ENCODE assay signal across 9 cellular contexts in genomic region chr6:28988536-28989415, GRCh38. TPM values are rescaled to one million over a fixed set of nuclear protein-coding genes. Genes with fewer than 3 reads are reported as not detected.
A peak's percentile ranks its signal among the peaks of the same experiment; 100 is the strongest.
DNase-seq lines count a peak whose midpoint lies in the region; ATAC-seq, FAIRE-seq and TF ChIP-seq lines count a peak whose summit lies in the region.
"Had no signal": no experiment of that assay in that cellular context is flagged by ENCODE, and none has a peak within 500 bp of the region (broad histone marks: within the 10 kb centered on the region; RNA-seq: fewer than 3 reads in every experiment).

No MANE protein-coding gene starts in this region.

- peaks cover 29% of the 10 kb centered on the region for H3K27me3 Mint-ChIP-seq in GM23338 (ENCODE audit: insufficient read depth, low read depth, poor library complexity)

- H3K4me1 ChIP-seq in GM23338 (ENCODE audit: insufficient read depth) (0 out of 2 replicates have a peak, but pooled peaks cover 3% of the 10 kb centered on the region), vagina (no peaks in the 10 kb centered on the region)

- FAIRE-seq in bronchial epithelial cell (lab: Jason Lieb, UNC) = no peak

- peak overlapping the region; percentile 81 for H3K27ac ChIP-seq in GM23338 (ENCODE audit: low read depth)
- no peak overlapping the region for H3K27ac ChIP-seq in vagina
- H3K27ac ChIP-seq: VCaP had no signal

- intact Hi-C loops in vagina (cut with DNase I) = loop anchor here (10.0 kb wide), 1 partner anchor 124 kb away; no protein-coding TSS in a partner anchor

- H2AFZ ChIP-seq in GM23338 = peak overlapping the region; percentile 91

- H3K27ac Mint-ChIP-seq in GM23338 = peak overlapping the region; percentile 96

- peaks cover 4% of the 10 kb centered on the region; the same call in 1 of the 3 replicates for H3K36me3 Mint-ChIP-seq in GM23338 (ENCODE audit: low read depth)

- DNase-seq in GM23338 (ENCODE audit: low spot score) (peak; percentile 97), bronchial epithelial cell (ENCODE audit: low read depth) (peak; percentile 27), left lobe of liver (ENCODE audit: low spot score) (peak; percentile 50), DMS53 treated with DMSO at 0.1 percent for 48 hours (lab: John Stamatoyannopoulos, UW; ENCODE audit: unreplicated experiment) (no peak), vagina (ENCODE audit: extremely low spot score in 2 of 2) (no peak)
- DNase-seq in activated CD4-positive, CD25-positive, alpha-beta regulatory T cell (lab: John Stamatoyannopoulos, UW) = peak in 3 of 4 experiments; percentile 29 to 55 (median 32)
- DNase-seq in stimulated activated CD4-positive, alpha-beta T cell treated with anti-CD3 and anti-CD28 coated beads, TNF-alpha, amount 100 ng/mL, for 4 hours (ENCODE audit: low read depth in 3 of 3) = peak; percentile 29 to 55 (median 46)

- ATAC-seq in GM23338 = peak; percentile 69
- peak; percentile 17 for ATAC-seq in left lobe of liver
- no peak for ATAC-seq in HG02885 (IDR thresholded peaks at IDR 0.05; ENCODE audit: poor library complexity, unreplicated experiment)

- peaks cover 15% of the 10 kb centered on the region; the same call in 2 of the 3 replicates for H3K9me3 Mint-ChIP-seq in GM23338

- peaks cover 8% of the 10 kb centered on the region for H3F3A ChIP-seq in GM23338 (replicated peaks; ENCODE audit: low read depth)

- no peaks in the 10 kb centered on the region for H3K79me2 ChIP-seq in GM23338 (replicated peaks; ENCODE audit: insufficient read depth)

- H3K36me3 ChIP-seq in GM23338 (ENCODE audit: insufficient read depth) (no peaks in the 10 kb centered on the region), bronchial epithelial cell (ENCODE audit: control insufficient read depth, insufficient read depth, low read length) (no peaks in the 10 kb centered on the region), vagina (no peaks in the 10 kb centered on the region)

- H3K9me2 ChIP-seq in GM23338 (ENCODE audit: insufficient read depth) = no peaks in the 10 kb centered on the region

- TF ChIP-seq POLR2A in vagina (IDR thresholded peaks at IDR 0.05) = no peak

- peak overlapping the region; percentile 84 for H3K4me2 ChIP-seq in GM23338

- peaks cover 17% of the 10 kb centered on the region for H3K4me1 Mint-ChIP-seq in GM23338

- H4K20me1 ChIP-seq in GM23338 (replicated peaks; ENCODE audit: insufficient read depth) = no peaks in the 10 kb centered on the region

- H3K9me3 ChIP-seq in vagina = no peaks in the 10 kb centered on the region

- H3K4me3 ChIP-seq in GM23338 (peak overlapping the region; percentile 77), bronchial epithelial cell (ENCODE audit: low read depth, low read length) (peak overlapping the region; percentile 27), vagina (no peak overlapping the region)

- peak; percentile 78 to 93 for TF ChIP-seq CTCF in GM23338 (conservative IDR thresholded peaks at IDR 0.05; ENCODE audit: low read depth in 2 of 2)
- TF ChIP-seq CTCF in bronchial epithelial cell (IDR thresholded peaks at IDR 0.05; ENCODE audit: insufficient read depth, low read length, severe bottlenecking) = peak; percentile 49
- peak in 1 of 3 experiments; percentile 14 for TF ChIP-seq CTCF in vagina (IDR thresholded peaks at IDR 0.05)

- peak overlapping the region; percentile 87 for H3K4me3 Mint-ChIP-seq in GM23338

- no peaks in the 10 kb centered on the region for H3K27me3 ChIP-seq in GM23338 (ENCODE audit: insufficient read depth)
- H3K27me3 ChIP-seq in bronchial epithelial cell (ENCODE audit: control insufficient read depth, insufficient read depth, low read length) = no peaks in the 10 kb centered on the region
- no peaks in the 10 kb centered on the region for H3K27me3 ChIP-seq in vagina

TF ChIP-seq in GM23338, 12 proteins besides CTCF, POLR2A, EP300 and RAD21 (continues in another document):
- TF ChIP-seq, protein P1, sequence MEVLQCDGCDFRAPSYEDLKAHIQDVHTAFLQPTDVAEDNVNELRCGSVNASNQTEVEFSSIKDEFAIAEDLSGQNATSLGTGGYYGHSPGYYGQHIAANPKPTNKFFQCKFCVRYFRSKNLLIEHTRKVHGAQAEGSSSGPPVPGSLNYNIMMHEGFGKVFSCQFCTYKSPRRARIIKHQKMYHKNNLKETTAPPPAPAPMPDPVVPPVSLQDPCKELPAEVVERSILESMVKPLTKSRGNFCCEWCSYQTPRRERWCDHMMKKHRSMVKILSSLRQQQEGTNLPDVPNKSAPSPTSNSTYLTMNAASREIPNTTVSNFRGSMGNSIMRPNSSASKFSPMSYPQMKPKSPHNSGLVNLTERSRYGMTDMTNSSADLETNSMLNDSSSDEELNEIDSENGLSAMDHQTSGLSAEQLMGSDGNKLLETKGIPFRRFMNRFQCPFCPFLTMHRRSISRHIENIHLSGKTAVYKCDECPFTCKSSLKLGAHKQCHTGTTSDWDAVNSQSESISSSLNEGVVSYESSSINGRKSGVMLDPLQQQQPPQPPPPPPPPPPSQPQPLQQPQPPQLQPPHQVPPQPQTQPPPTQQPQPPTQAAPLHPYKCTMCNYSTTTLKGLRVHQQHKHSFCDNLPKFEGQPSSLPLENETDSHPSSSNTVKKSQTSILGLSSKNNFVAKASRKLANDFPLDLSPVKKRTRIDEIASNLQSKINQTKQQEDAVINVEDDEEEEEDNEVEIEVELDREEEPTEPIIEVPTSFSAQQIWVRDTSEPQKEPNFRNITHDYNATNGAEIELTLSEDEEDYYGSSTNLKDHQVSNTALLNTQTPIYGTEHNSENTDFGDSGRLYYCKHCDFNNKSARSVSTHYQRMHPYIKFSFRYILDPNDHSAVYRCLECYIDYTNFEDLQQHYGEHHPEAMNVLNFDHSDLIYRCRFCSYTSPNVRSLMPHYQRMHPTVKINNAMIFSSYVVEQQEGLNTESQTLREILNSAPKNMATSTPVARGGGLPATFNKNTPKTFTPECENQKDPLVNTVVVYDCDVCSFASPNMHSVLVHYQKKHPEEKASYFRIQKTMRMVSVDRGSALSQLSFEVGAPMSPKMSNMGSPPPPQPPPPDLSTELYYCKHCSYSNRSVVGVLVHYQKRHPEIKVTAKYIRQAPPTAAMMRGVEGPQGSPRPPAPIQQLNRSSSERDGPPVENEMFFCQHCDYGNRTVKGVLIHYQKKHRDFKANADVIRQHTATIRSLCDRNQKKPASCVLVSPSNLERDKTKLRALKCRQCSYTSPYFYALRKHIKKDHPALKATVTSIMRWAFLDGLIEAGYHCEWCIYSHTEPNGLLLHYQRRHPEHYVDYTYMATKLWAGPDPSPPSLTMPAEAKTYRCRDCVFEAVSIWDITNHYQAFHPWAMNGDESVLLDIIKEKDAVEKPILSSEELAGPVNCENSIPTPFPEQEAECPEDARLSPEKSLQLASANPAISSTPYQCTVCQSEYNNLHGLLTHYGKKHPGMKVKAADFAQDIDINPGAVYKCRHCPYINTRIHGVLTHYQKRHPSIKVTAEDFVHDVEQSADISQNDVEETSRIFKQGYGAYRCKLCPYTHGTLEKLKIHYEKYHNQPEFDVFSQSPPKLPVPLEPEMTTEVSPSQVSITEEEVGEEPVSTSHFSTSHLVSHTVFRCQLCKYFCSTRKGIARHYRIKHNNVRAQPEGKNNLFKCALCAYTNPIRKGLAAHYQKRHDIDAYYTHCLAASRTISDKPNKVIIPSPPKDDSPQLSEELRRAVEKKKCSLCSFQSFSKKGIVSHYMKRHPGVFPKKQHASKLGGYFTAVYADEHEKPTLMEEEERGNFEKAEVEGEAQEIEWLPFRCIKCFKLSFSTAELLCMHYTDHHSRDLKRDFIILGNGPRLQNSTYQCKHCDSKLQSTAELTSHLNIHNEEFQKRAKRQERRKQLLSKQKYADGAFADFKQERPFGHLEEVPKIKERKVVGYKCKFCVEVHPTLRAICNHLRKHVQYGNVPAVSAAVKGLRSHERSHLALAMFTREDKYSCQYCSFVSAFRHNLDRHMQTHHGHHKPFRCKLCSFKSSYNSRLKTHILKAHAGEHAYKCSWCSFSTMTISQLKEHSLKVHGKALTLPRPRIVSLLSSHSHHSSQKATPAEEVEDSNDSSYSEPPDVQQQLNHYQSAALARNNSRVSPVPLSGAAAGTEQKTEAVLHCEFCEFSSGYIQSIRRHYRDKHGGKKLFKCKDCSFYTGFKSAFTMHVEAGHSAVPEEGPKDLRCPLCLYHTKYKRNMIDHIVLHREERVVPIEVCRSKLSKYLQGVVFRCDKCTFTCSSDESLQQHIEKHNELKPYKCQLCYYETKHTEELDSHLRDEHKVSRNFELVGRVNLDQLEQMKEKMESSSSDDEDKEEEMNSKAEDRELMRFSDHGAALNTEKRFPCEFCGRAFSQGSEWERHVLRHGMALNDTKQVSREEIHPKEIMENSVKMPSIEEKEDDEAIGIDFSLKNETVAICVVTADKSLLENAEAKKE (CRISPR knock-in tag; IDR thresholded peaks at IDR 0.05) = 0 out of 2 replicates have a peak, but pooled peaks have one; percentile 25
- TF ChIP-seq REST (IDR thresholded peaks at IDR 0.05; ENCODE audit: unreplicated experiment) = no peak

RNA-seq across cellular contexts. Expression of gene ZNF311, which starts 16.3 kb away (rescaled TPM):
- 1.8 and 2.4 TPM in 2 replicates for total RNA-seq in GM23338 (2014; rRNA removed; shearing (Covaris generic))
- polyA plus RNA-seq in GM23338 (2016; fragmentation: Nextera tagmentation; extraction: Ambion mirVana) = 1.5 TPM in 2 replicates
- total RNA-seq in bronchial epithelial cell (3.8 and 3.9 TPM in 2 replicates), left lobe of liver (0.68 TPM), vagina (0.25 TPM)

RNA-seq across cellular contexts. Expression of gene OR2W1, which starts 56.2 kb away (rescaled TPM):
- not detected in 2 replicates for total RNA-seq in GM23338 (2014; rRNA removed; shearing (Covaris generic))
- not detected in 2 replicates for polyA plus RNA-seq in GM23338 (2016; fragmentation: Nextera tagmentation; extraction: Ambion mirVana)
- total RNA-seq in bronchial epithelial cell = not detected in 2 replicates
- not detected for total RNA-seq in left lobe of liver
- not detected for total RNA-seq in vagina

Comparison
In these comparisons a context has a peak if more than half of its experiments do, and no peak if none do; other contexts are left out.
1. DNase-seq: peak in GM23338 (single experiment), activated CD4-positive, CD25-positive, alpha-beta regulatory T cell (3 of 4), bronchial epithelial cell (single experiment), left lobe of liver (single experiment) and stimulated activated CD4-positive, alpha-beta T cell treated with anti-CD3 and anti-CD28 coated beads, TNF-alpha, amount 100 ng/mL, for 4 hours (3 of 3); none in DMS53 treated with DMSO at 0.1 percent for 48 hours (single experiment) and vagina (0 of 2).
2. H3K4me3 ChIP-seq: peak in GM23338 (single experiment) and bronchial epithelial cell (single experiment); none in vagina (0 of 2).